ENCODE assay signal across 19 cellular contexts in genomic region chr9:121380941-121381340, GRCh38. TPM values are rescaled to one million over a fixed set of nuclear protein-coding genes. Genes with fewer than 3 reads are reported as not detected.
DNase-seq lines count a peak whose midpoint lies in the region; ATAC-seq, FAIRE-seq and TF ChIP-seq lines count a peak whose summit lies in the region.
"Had no signal": no experiment of that assay in that cellular context is flagged by ENCODE, and none has a peak within 500 bp of the region (broad histone marks: within the 10 kb centered on the region; RNA-seq: fewer than 3 reads in every experiment).

No MANE protein-coding gene starts in this region.

- POLR2A ChIA-PET in Caco-2 (lab: Charles Lee) (no interaction called here), OCI-LY7 (lab: Charles Lee) (interaction anchor here (0.6 to 1.0 kb wide), 2 partner anchors 13 to 40 kb away, joined by 3 read pairs; no protein-coding TSS in a partner anchor)

- TF ChIP-seq CTCF in Caco-2 (IDR thresholded peaks at IDR 0.05; ENCODE audit: insufficient read depth in 1 of 2, low read depth in 1 of 2, low read length in 1 of 2, severe bottlenecking in 1 of 2, unreplicated experiment in 1 of 2), result no peak
- no peak for TF ChIP-seq CTCF in mucosa of descending colon (IDR thresholded peaks at IDR 0.05)
- no peak for TF ChIP-seq CTCF in transverse colon (IDR thresholded peaks at IDR 0.05)
- TF ChIP-seq CTCF in OCI-LY7 (conservative IDR thresholded peaks at IDR 0.05; ENCODE audit: low read length), result no peak

- H3K4me1 Mint-ChIP-seq in Caco-2 (ENCODE audit: low read depth, unreplicated experiment), result peaks cover 10% of the 10 kb centered on the region
- H3K4me1 Mint-ChIP-seq: CD4-positive, alpha-beta memory T cell had no signal

- no peaks in the 10 kb centered on the region for H4K20me1 ChIP-seq in OCI-LY7 (ENCODE audit: insufficient read depth, low read length)
- H4K20me1 ChIP-seq: BLaER1 had no signal

- H3K4me1 ChIP-seq in Caco-2 (peaks cover 26% of the 10 kb centered on the region), mucosa of descending colon (ENCODE audit: low read depth) (no peaks in the 10 kb centered on the region), transverse colon (peaks cover 0 to 8% (median 3%) of the 10 kb centered on the region in 4 donors), OCI-LY7 (ENCODE audit: insufficient read depth, low read length, poor library complexity, severe bottlenecking) (no peaks in the 10 kb centered on the region)
- H3K4me1 ChIP-seq: BLaER1 had no signal

- no peak for TF ChIP-seq POLR2A in transverse colon (IDR thresholded peaks at IDR 0.05)

- no peaks in the 10 kb centered on the region for H3K9me2 ChIP-seq in OCI-LY7 (ENCODE audit: insufficient read depth, low read length)

- no peaks in the 10 kb centered on the region for H3K79me2 ChIP-seq in OCI-LY7 (ENCODE audit: insufficient read depth, low read depth, low read length)

- no peak overlapping the region for H3K4me2 ChIP-seq in OCI-LY7 (ENCODE audit: low read length)
- H3K4me2 ChIP-seq: BLaER1, GM23338 had no signal

- H3K27ac Mint-ChIP-seq in Caco-2 (ENCODE audit: unreplicated experiment), result peak overlapping the region; percentile 84
- H3K27ac Mint-ChIP-seq: GM23338, HFFc6 had no signal

- TF ChIP-seq EP300 in transverse colon (IDR thresholded peaks at IDR 0.05; ENCODE audit: low read depth), result no peak

- H3K9me3 Mint-ChIP-seq in Caco-2 (ENCODE audit: unreplicated experiment), result peaks cover 19% of the 10 kb centered on the region
- H3K9me3 Mint-ChIP-seq: HFFc6 had no signal

- no peak overlapping the region for H2AFZ ChIP-seq in OCI-LY7 (ENCODE audit: low read length)
- H2AFZ ChIP-seq: GM23338 had no signal

- H3K27me3 ChIP-seq in Caco-2 (replicated peaks; ENCODE audit: control insufficient read depth, insufficient read depth, low read length), result no peaks in the 10 kb centered on the region
- no peaks in the 10 kb centered on the region for H3K27me3 ChIP-seq in transverse colon
- H3K27me3 ChIP-seq: BLaER1 had no signal

- in situ Hi-C loops in transverse colon (cut with MboI; ENCODE audit: low pct_ligation_motif_present in 1 of 4, low pct_unique_long_range_greater_than_20kb in 1 of 4, low sequenced_read_pairs in 3 of 4), result no loop called here

- FAIRE-seq in colon (lab: Jason Lieb, UNC), result peak; percentile 92
- FAIRE-seq: HTR-8/SVneo had no signal

- ATAC-seq in mucosa of descending colon (peak; percentile 99), HG03097 (IDR thresholded peaks at IDR 0.05; ENCODE audit: low FRiP score, unreplicated experiment) (no peak)
- ATAC-seq: GM23338, HCT116 had no signal

- H3K36me3 Mint-ChIP-seq in Caco-2 (ENCODE audit: insufficient read depth, unreplicated experiment), result no peaks in the 10 kb centered on the region
- H3K36me3 Mint-ChIP-seq: CD4-positive, alpha-beta memory T cell had no signal

- intact Hi-C loops in Caco-2 (cut with micrococcal nuclease; ENCODE audit: unreplicated experiment), result no loop called here
- intact Hi-C loops in mucosa of descending colon (cut with DNase I, micrococcal nuclease), result no loop called here
- intact Hi-C loops in transverse colon (cut with DNase I; ENCODE audit: low total_unique reads), result no loop called here
- intact Hi-C loops in OCI-LY7 (cut with micrococcal nuclease; ENCODE audit: unreplicated experiment), result no loop called here

- H3K36me3 ChIP-seq in Caco-2 (ENCODE audit: control insufficient read depth, insufficient read depth, low read length), result no peaks in the 10 kb centered on the region
- H3K36me3 ChIP-seq in mucosa of descending colon (ENCODE audit: low read depth), result no peaks in the 10 kb centered on the region
- no peaks in the 10 kb centered on the region for H3K36me3 ChIP-seq in transverse colon
- no peaks in the 10 kb centered on the region for H3K36me3 ChIP-seq in OCI-LY7 (ENCODE audit: insufficient read depth, low read length)
- H3K36me3 ChIP-seq: BLaER1 had no signal

- H3K27ac ChIP-seq in transverse colon, result no peak overlapping the region
- H3K27ac ChIP-seq in OCI-LY7 (ENCODE audit: low read depth, low read length, poor library complexity, severe bottlenecking), result no peak overlapping the region
- H3K27ac ChIP-seq: BLaER1 had no signal

- BruUV-seq in Caco-2 (replicated peaks; lab: Mats Ljungman, UMichigan), result no TSS peak
- no TSS peak for BruUV-seq in OCI-LY7 (replicated peaks; lab: Mats Ljungman, UMichigan)

- H3K9me3 ChIP-seq in Caco-2 (no peaks in the 10 kb centered on the region; the same call in 1 of the 2 replicates), mucosa of descending colon (peaks cover 3% of the 10 kb centered on the region), transverse colon (no peaks in the 10 kb centered on the region), OCI-LY7 (ENCODE audit: low read length) (no peaks in the 10 kb centered on the region)
- H3K9me3 ChIP-seq: BLaER1 had no signal

- peak overlapping the region; percentile 49 for H3K4me3 Mint-ChIP-seq in Caco-2 (ENCODE audit: unreplicated experiment)
- H3K4me3 Mint-ChIP-seq: CD14-positive monocyte; CD4-positive, alpha-beta memory T cell; GM23338; HFFc6 had no signal

- CTCF ChIA-PET in Caco-2 (lab: Charles Lee), result interaction anchor here (1.0 kb wide), 1 partner anchor 63 kb away, joined by 4 read pairs; no protein-coding TSS in a partner anchor
- CTCF ChIA-PET in OCI-LY7 (lab: Charles Lee; ENCODE audit: unreplicated experiment), result no interaction called here

- no peaks in the 10 kb centered on the region for H3K27me3 Mint-ChIP-seq in Caco-2 (ENCODE audit: insufficient read depth, unreplicated experiment)

- DNase-seq in Caco-2, result peak; percentile 36 to 64
- DNase-seq in mucosa of descending colon, result peak in 1 of 3 donors; percentile 75
- peak; percentile 44 for DNase-seq in transverse colon
- DNase-seq in OCI-LY7 (ENCODE audit: low spot score), result no peak
- no peak for DNase-seq in activated CD8-positive, alpha-beta memory T cell treated with anti-CD3 and anti-CD28 coated beads, Interleukin-2, amount 50 U/mL, for 4 hours
- DNase-seq: 8988T; Calu3; CD4-positive, alpha-beta memory T cell; DMS79 treated with DMSO at 0.1 percent for 48 hours; GF-D8; H7; HFFc6 had no signal

- H3K4me3 ChIP-seq in Caco-2 (ENCODE audit: low read depth, low read length) (no peak overlapping the region), mucosa of descending colon (no peak overlapping the region), transverse colon (no peak overlapping the region), OCI-LY7 (ENCODE audit: low read depth, low read length, poor library complexity, severe bottlenecking) (no peak overlapping the region)
- H3K4me3 ChIP-seq: BLaER1, GM23338 had no signal

RNA-seq across cellular contexts. Expression of gene STOM, which starts 10.9 kb away (rescaled TPM):
- total RNA-seq in Caco-2 (2022) (26.5 and 33.1 TPM in 2 replicates), mucosa of descending colon (100 to 1,000 TPM in 2 of 3 donors, 10 to 100 TPM in 1; 79.7 to 335 (median 199) TPM), transverse colon (100 to 1,000 TPM in 2 of 4 donors, 10 to 100 TPM in 2; 78.2 to 195 (median 111) TPM), OCI-LY7 (2022) (7.3 and 8.1 TPM in 2 replicates)
- total RNA-seq in OCI-LY7 (2014; rRNA removed; shearing (Covaris generic)), result 3.3 and 5.7 TPM in 2 replicates

Comparison
In these comparisons a context has a peak if more than half of its experiments do, and no peak if none do; other contexts are left out.
1. DNase-seq: peak in Caco-2 (2 of 2) and transverse colon (single experiment); none in OCI-LY7 (single experiment) and activated CD8-positive, alpha-beta memory T cell treated with anti-CD3 and anti-CD28 coated beads, Interleukin-2, amount 50 U/mL, for 4 hours (single experiment).